Comparison of ENCODE assay signal across 16 cellular contexts in the genomic region with DNA sequence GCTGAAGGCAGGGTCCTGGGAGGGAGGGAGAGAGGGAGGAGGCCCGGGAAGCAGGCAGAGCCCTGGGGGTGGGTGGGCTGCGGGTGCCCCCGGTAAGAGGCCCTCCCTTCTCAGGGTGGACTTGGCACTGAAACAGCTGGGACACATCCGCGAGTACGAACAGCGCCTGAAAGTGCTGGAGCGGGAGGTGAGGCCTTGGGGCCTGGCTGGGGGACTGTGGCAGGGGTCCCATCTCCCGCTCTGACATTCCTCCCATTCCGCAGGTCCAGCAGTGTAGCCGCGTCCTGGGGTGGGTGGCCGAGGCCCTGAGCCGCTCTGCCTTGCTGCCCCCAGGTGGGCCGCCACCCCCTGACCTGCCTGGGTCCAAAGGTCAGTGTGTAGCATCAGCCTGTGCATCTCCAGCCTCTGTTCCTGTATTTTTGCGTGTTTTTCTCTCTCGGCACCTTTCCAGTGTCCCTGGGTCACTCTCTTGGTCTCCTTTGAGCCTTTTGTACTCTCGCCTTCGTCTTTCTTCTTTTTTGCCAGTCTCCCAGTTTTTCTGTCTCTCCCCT. TPM values are rescaled to one million over a fixed set of nuclear protein-coding genes. Genes with fewer than 3 reads are reported as not detected.
DNase-seq lines count a peak whose midpoint lies in the region; ATAC-seq and TF ChIP-seq lines count a peak whose summit lies in the region.
"Had no signal": no experiment of that assay in that cellular context is flagged by ENCODE, and none has a peak within 500 bp of the region (broad histone marks: within the 10 kb centered on the region; RNA-seq: fewer than 3 reads in every experiment).

No MANE protein-coding gene starts in this region.

- POLR2A ChIA-PET in Caco-2 (lab: Charles Lee) = no interaction called here

- no peak for TF ChIP-seq EP300 in sigmoid colon (IDR thresholded peaks at IDR 0.05)

- no peaks in the 10 kb centered on the region for H3K27me3 Mint-ChIP-seq in activated T-helper 2 cell treated with anti-CD3 and anti-CD28 coated beads, Interferon-gamma antibody, Interleukin-2, Interleukin-4, amounts not matched to agents 10 μg/mL and 5 μg/mL and 100 μg/mL, durations not matched to agents 14 hours and 24 hours and 36 hours (ENCODE audit: low read depth)
- H3K27me3 Mint-ChIP-seq in Caco-2 (ENCODE audit: insufficient read depth, unreplicated experiment) = no peaks in the 10 kb centered on the region
- H3K27me3 Mint-ChIP-seq in chondrocyte (ENCODE audit: low read depth) = no peaks in the 10 kb centered on the region

- H3K4me3 Mint-ChIP-seq in activated T-helper 2 cell treated with anti-CD3 and anti-CD28 coated beads, Interferon-gamma antibody, Interleukin-2, Interleukin-4, amounts not matched to agents 10 μg/mL and 5 μg/mL and 100 μg/mL, durations not matched to agents 14 hours and 24 hours and 36 hours (ENCODE audit: low read depth) = peak overlapping the region; percentile 7
- H3K4me3 Mint-ChIP-seq in Caco-2 (ENCODE audit: unreplicated experiment) (no peak overlapping the region), chondrocyte (ENCODE audit: unreplicated experiment) (no peak overlapping the region)

- CTCF ChIA-PET in Caco-2 (lab: Charles Lee) = no interaction called here

- no peak for ATAC-seq in GM19397 (IDR thresholded peaks at IDR 0.05; ENCODE audit: unreplicated experiment)

- H3K27ac ChIP-seq in sigmoid colon = peak overlapping the region in 2 of 4 donors; percentile 27 to 86
- no peak overlapping the region for H3K27ac ChIP-seq in substantia nigra (ENCODE audit: low read depth, low read length, poor library complexity, severe bottlenecking)
- H3K27ac ChIP-seq: epithelial cell of prostate, SJSA1 had no signal

- intact Hi-C loops in activated T-helper 2 cell treated with anti-CD3 and anti-CD28 coated beads, Interferon-gamma antibody, Interleukin-2, Interleukin-4, amounts not matched to agents 10 μg/mL and 5 μg/mL and 100 μg/mL, durations not matched to agents 14 hours and 24 hours and 36 hours (cut with micrococcal nuclease) = no loop called here
- intact Hi-C loops in sigmoid colon (cut with DNase I) (no loop called here), Caco-2 (cut with micrococcal nuclease; ENCODE audit: unreplicated experiment) (no loop called here)

- no peak for TF ChIP-seq POLR2A in sigmoid colon (IDR thresholded peaks at IDR 0.05)

- H3K9me3 ChIP-seq in sigmoid colon (no peaks in the 10 kb centered on the region), Caco-2 (no peaks in the 10 kb centered on the region)
- H3K9me3 ChIP-seq: SJSA1 had no signal

- no peaks in the 10 kb centered on the region for H3K9me3 Mint-ChIP-seq in activated T-helper 2 cell treated with anti-CD3 and anti-CD28 coated beads, Interferon-gamma antibody, Interleukin-2, Interleukin-4, amounts not matched to agents 10 μg/mL and 5 μg/mL and 100 μg/mL, durations not matched to agents 14 hours and 24 hours and 36 hours
- H3K9me3 Mint-ChIP-seq in Caco-2 (ENCODE audit: unreplicated experiment) (no peaks in the 10 kb centered on the region), chondrocyte (ENCODE audit: low read depth) (no peaks in the 10 kb centered on the region)
- H3K9me3 Mint-ChIP-seq: activated naive CD4-positive, alpha-beta T cell treated with anti-CD3 and anti-CD28 coated beads, Interleukin-2, amount 50 U/mL, for 72 hours had no signal

- no peaks in the 10 kb centered on the region for H3K36me3 Mint-ChIP-seq in activated T-helper 2 cell treated with anti-CD3 and anti-CD28 coated beads, Interferon-gamma antibody, Interleukin-2, Interleukin-4, amounts not matched to agents 10 μg/mL and 5 μg/mL and 100 μg/mL, durations not matched to agents 14 hours and 24 hours and 36 hours (ENCODE audit: low read depth)
- H3K36me3 Mint-ChIP-seq in Caco-2 (ENCODE audit: insufficient read depth, unreplicated experiment) (peaks cover 24% of the 10 kb centered on the region), chondrocyte (ENCODE audit: low read depth) (peaks cover 18% of the 10 kb centered on the region)
- H3K36me3 Mint-ChIP-seq: activated naive CD4-positive, alpha-beta T cell treated with anti-CD3 and anti-CD28 coated beads, Interleukin-2, amount 50 U/mL, for 72 hours; naive B cell had no signal

- BruUV-seq in Caco-2 (replicated peaks; lab: Mats Ljungman, UMichigan) = no TSS peak

- WGBS in sigmoid colon, 2 donors = 78 to 83% methylated on average over 19 of the region's 19 CpGs

- H3K36me3 ChIP-seq in sigmoid colon (peaks cover 0 to 6% (median 1%) of the 10 kb centered on the region in 4 donors), Caco-2 (ENCODE audit: control insufficient read depth, insufficient read depth, low read length) (no peaks in the 10 kb centered on the region)

- H3K4me1 ChIP-seq in sigmoid colon (peaks cover 0 to 18% (median 6%) of the 10 kb centered on the region in 4 donors), Caco-2 (no peaks in the 10 kb centered on the region)

- peaks cover 4% of the 10 kb centered on the region for H3K4me1 Mint-ChIP-seq in activated T-helper 2 cell treated with anti-CD3 and anti-CD28 coated beads, Interferon-gamma antibody, Interleukin-2, Interleukin-4, amounts not matched to agents 10 μg/mL and 5 μg/mL and 100 μg/mL, durations not matched to agents 14 hours and 24 hours and 36 hours (ENCODE audit: low read depth)
- H3K4me1 Mint-ChIP-seq in Caco-2 (ENCODE audit: low read depth, unreplicated experiment) (peaks cover 12% of the 10 kb centered on the region), chondrocyte (ENCODE audit: low read depth) (peaks cover 13% of the 10 kb centered on the region)

- no peaks in the 10 kb centered on the region for H3K27me3 ChIP-seq in sigmoid colon
- H3K27me3 ChIP-seq in Caco-2 (replicated peaks; ENCODE audit: control insufficient read depth, insufficient read depth, low read length) = no peaks in the 10 kb centered on the region
- H3K27me3 ChIP-seq: SJSA1 had no signal

- DNase-seq in ELF-1 (ENCODE audit: low read depth, low spot score) (peak; percentile 52), iPS-NIHi11 (ENCODE audit: low spot score) (peak; percentile 48), sigmoid colon (no peak), Caco-2 (no peak), chondrocyte (ENCODE audit: low spot score) (no peak), substantia nigra (lab: John Stamatoyannopoulos, UW) (no peak)
- DNase-seq in activated T-helper 2 cell treated with anti-CD3 and anti-CD28 coated beads, Interferon-gamma antibody, Interleukin-2, Interleukin-4, amounts not matched to agents 10 μg/mL and 5 μg/mL and 100 μg/mL, durations not matched to agents 14 hours and 24 hours and 36 hours (ENCODE audit: low spot score) = no peak
- DNase-seq: cerebellar nuclear complex, HCEC 1CT, NCI-H146, NCI-H446 had no signal

- H3K27ac Mint-ChIP-seq in activated T-helper 2 cell treated with anti-CD3 and anti-CD28 coated beads, Interferon-gamma antibody, Interleukin-2, Interleukin-4, amounts not matched to agents 10 μg/mL and 5 μg/mL and 100 μg/mL, durations not matched to agents 14 hours and 24 hours and 36 hours = no peak overlapping the region
- H3K27ac Mint-ChIP-seq in Caco-2 (ENCODE audit: unreplicated experiment) = no peak overlapping the region
- H3K27ac Mint-ChIP-seq in chondrocyte (ENCODE audit: unreplicated experiment) = no peak overlapping the region
- H3K27ac Mint-ChIP-seq: activated naive CD4-positive, alpha-beta T cell treated with anti-CD3 and anti-CD28 coated beads, Interleukin-2, amount 50 U/mL, for 72 hours had no signal

- peak overlapping the region; percentile 19 to 45 (median 30) for H3K4me3 ChIP-seq in sigmoid colon
- H3K4me3 ChIP-seq in Caco-2 (ENCODE audit: low read depth, low read length) = no peak overlapping the region
- H3K4me3 ChIP-seq: SJSA1 had no signal

- no peak for TF ChIP-seq CTCF in sigmoid colon (IDR thresholded peaks at IDR 0.05)
- no peak for TF ChIP-seq CTCF in Caco-2 (IDR thresholded peaks at IDR 0.05; ENCODE audit: insufficient read depth in 1 of 2, low read depth in 1 of 2, low read length in 1 of 2, severe bottlenecking in 1 of 2, unreplicated experiment in 1 of 2)
- no peak for TF ChIP-seq CTCF in chondrocyte (IDR thresholded peaks at IDR 0.05)

RNA-seq across cellular contexts. Expression of a gene that starts 53.4 kb away (rescaled TPM):
- 1.3 and 1.9 TPM in 2 replicates for total RNA-seq in activated T-helper 2 cell treated with anti-CD3 and anti-CD28 coated beads, Interferon-gamma antibody, Interleukin-2, Interleukin-4, amounts not matched to agents 10 μg/mL and 5 μg/mL and 100 μg/mL, durations not matched to agents 14 hours and 24 hours and 36 hours
- 10 to 100 TPM in 3 of 4 donors, 1 to 10 TPM in 1; 7.9 to 18.0 (median 12.5) TPM for total RNA-seq in sigmoid colon
- polyA plus RNA-seq in sigmoid colon = 100 to 1,000 TPM in 1 of 3 donors, 10 to 100 TPM in 2; 40.5 to 166 (median 40.8) TPM
- total RNA-seq in Caco-2 (2022) = 27.8 and 31.4 TPM in 2 replicates
- total RNA-seq in chondrocyte = 42.2 to 53.4 TPM (median 50.2 TPM) in 3 replicates

RNA-seq across cellular contexts. Expression of a gene that starts 55.8 kb away (rescaled TPM):
- not detected in 2 replicates for total RNA-seq in activated T-helper 2 cell treated with anti-CD3 and anti-CD28 coated beads, Interferon-gamma antibody, Interleukin-2, Interleukin-4, amounts not matched to agents 10 μg/mL and 5 μg/mL and 100 μg/mL, durations not matched to agents 14 hours and 24 hours and 36 hours
- total RNA-seq in sigmoid colon = 1 to 10 TPM in 1 of 4 donors, under 1 TPM in 3; 0.16 to 1.1 (median 0.69) TPM
- 1 to 10 TPM in 2 of 3 donors, under 1 TPM in 1; 0.46 to 6.6 (median 1.7) TPM for polyA plus RNA-seq in sigmoid colon
- not detected in 2 replicates for total RNA-seq in Caco-2 (2022)
- not detected in 3 replicates for total RNA-seq in chondrocyte
- total RNA-seq: activated naive CD4-positive, alpha-beta T cell treated with anti-CD3 and anti-CD28 coated beads, Interleukin-2, amount 50 U/mL, for 72 hours; SJSA1 had no signal

Comparison
In these comparisons a context has a peak if more than half of its experiments do, and no peak if none do; other contexts are left out.
1. DNase-seq: peak in ELF-1 (single experiment) and iPS-NIHi11 (single experiment); none in activated T-helper 2 cell treated with anti-CD3 and anti-CD28 coated beads, Interferon-gamma antibody, Interleukin-2, Interleukin-4, amounts not matched to agents 10 μg/mL and 5 μg/mL and 100 μg/mL, durations not matched to agents 14 hours and 24 hours and 36 hours (single experiment), sigmoid colon (single experiment), Caco-2 (0 of 2), chondrocyte (single experiment) and substantia nigra (0 of 49).